8 cellular contexts compared by ENCODE assay signal in the genomic region with DNA sequence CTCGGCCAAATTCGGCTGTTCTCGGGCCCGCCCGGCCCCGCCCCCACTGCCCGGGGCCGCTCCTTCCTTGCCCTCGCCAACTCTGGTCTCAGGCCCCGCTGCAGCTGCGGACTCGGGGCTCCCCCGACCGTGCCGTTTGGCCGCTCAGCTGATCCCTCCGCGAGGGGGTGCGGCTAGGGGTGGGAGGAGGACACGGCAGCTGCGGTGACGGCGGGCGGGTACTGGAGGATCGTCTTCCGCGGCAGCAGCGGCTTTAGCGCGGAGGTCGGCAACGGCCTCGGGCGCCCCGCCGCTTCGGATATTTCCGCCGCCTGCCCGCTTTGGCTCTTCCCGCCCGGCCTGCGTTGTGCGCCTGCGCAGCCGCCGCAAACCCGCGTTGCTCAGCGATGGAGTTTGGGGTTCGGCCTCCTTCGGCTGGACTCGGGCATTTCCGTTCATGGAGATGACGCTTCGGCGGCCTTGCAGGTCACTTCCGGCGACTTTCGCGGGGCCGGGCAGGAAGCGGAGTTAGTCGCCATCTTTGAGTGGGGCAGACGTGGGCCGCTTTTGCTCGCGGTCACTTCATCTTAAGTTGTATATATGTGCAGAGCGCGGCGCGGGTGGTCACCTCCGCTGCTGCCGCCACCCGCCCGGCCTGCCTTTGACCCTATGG. TPM values are rescaled to one million over a fixed set of nuclear protein-coding genes. Genes with fewer than 3 reads are reported as not detected.
DNase-seq lines count a peak whose midpoint lies in the region; ATAC-seq, FAIRE-seq and TF ChIP-seq lines count a peak whose summit lies in the region.

No MANE protein-coding gene starts in this region.

- peak overlapping the region; percentile 99 for H3K27ac Mint-ChIP-seq in activated CD8-positive, alpha-beta T cell treated with anti-CD3 and anti-CD28 coated beads, Interleukin-2, amount 10 ng/mL, durations not matched to agents 7 days and 5 days

- H3K79me2 ChIP-seq in endothelial cell of umbilical vein (ENCODE audit: control insufficient read depth, insufficient read depth, low read length): peaks cover 23% of the 10 kb centered on the region

- BruUV-seq in endothelial cell of umbilical vein (replicated peaks; lab: Mats Ljungman, UMichigan): no TSS peak

- TF ChIP-seq POLR2A in endothelial cell of umbilical vein (IDR thresholded peaks at IDR 0.05; ENCODE audit: low read depth, low read length): no peak

- H3K27ac ChIP-seq in endothelial cell of umbilical vein (ENCODE audit: insufficient read depth, low read depth, low read length) (peak overlapping the region; percentile 83), mucosa of rectum (ENCODE audit: low read depth in 2 of 2, low read length in 2 of 2) (peak overlapping the region; percentile 99 to 100)

- H3K4me1 ChIP-seq in endothelial cell of umbilical vein (ENCODE audit: control insufficient read depth, extremely low read depth, insufficient read depth, low read length): peaks cover 47% of the 10 kb centered on the region
- peaks cover 56 to 58% of the 10 kb centered on the region in 2 donors for H3K4me1 ChIP-seq in mucosa of rectum (ENCODE audit: control insufficient read depth in 2 of 2, insufficient read depth in 2 of 2, low read length in 2 of 2)

- peak; percentile 100 for FAIRE-seq in endothelial cell of umbilical vein (lab: Jason Lieb, UNC)

- POLR2A ChIA-PET in activated CD8-positive, alpha-beta T cell treated with anti-CD3 and anti-CD28 coated beads, Interleukin-2, amount 10 ng/mL, durations not matched to agents 7 days and 5 days (lab: Charles Lee): interaction anchor here (1.0 to 1.4 kb wide), 4 partner anchors 9 to 15 kb away, joined by 3 to 8 read pairs (median 4); partner anchors contain the start of gene TRIM28
- POLR2A ChIA-PET in endothelial cell of umbilical vein (lab: Charles Lee): interaction anchor here (1.4 kb wide), 1 partner anchor 16 kb away, joined by 3 read pairs; no protein-coding TSS in a partner anchor

- H3K4me1 Mint-ChIP-seq in activated CD8-positive, alpha-beta T cell treated with anti-CD3 and anti-CD28 coated beads, Interleukin-2, amount 10 ng/mL, durations not matched to agents 7 days and 5 days (ENCODE audit: low read depth): peaks cover 69% of the 10 kb centered on the region

- H3K9me3 ChIP-seq in endothelial cell of umbilical vein (replicated peaks; ENCODE audit: control insufficient read depth, insufficient read depth, low read length): no peaks in the 10 kb centered on the region
- no peaks in the 10 kb centered on the region for H3K9me3 ChIP-seq in mucosa of rectum (ENCODE audit: control insufficient read depth in 2 of 2, low read length in 2 of 2)

- H3K4me2 ChIP-seq in endothelial cell of umbilical vein (ENCODE audit: insufficient read depth, low read length): peak overlapping the region; percentile 70

- peak overlapping the region; percentile 96 for H3K4me3 Mint-ChIP-seq in activated CD8-positive, alpha-beta T cell treated with anti-CD3 and anti-CD28 coated beads, Interleukin-2, amount 10 ng/mL, durations not matched to agents 7 days and 5 days

- H3K27me3 Mint-ChIP-seq in activated CD8-positive, alpha-beta T cell treated with anti-CD3 and anti-CD28 coated beads, Interleukin-2, amount 10 ng/mL, durations not matched to agents 7 days and 5 days (ENCODE audit: low read depth): no peaks in the 10 kb centered on the region

- H3K36me3 ChIP-seq in endothelial cell of umbilical vein (ENCODE audit: control insufficient read depth in 2 of 2, extremely low read depth in 1 of 2, insufficient read depth in 2 of 2, low read length in 2 of 2) (peaks cover 5 to 10% of the 10 kb centered on the region in 2 experiments), mucosa of rectum (ENCODE audit: control insufficient read depth in 2 of 2, insufficient read depth in 2 of 2, low read length in 2 of 2) (peaks cover 8 to 10% of the 10 kb centered on the region in 2 donors)

- no peak for TF ChIP-seq CTCF in endothelial cell of umbilical vein (IDR thresholded peaks at IDR 0.05; ENCODE audit: extremely low read depth in 1 of 2, insufficient read depth in 1 of 2, low read depth in 1 of 2, low read length in 2 of 2)

- no peaks in the 10 kb centered on the region for H3K9me1 ChIP-seq in endothelial cell of umbilical vein (replicated peaks; ENCODE audit: control insufficient read depth, extremely low read depth, insufficient read depth, low read length)

- peak overlapping the region; percentile 60 for H2AFZ ChIP-seq in endothelial cell of umbilical vein (ENCODE audit: low read depth, low read length)

- CTCF ChIA-PET in activated CD8-positive, alpha-beta T cell treated with anti-CD3 and anti-CD28 coated beads, Interleukin-2, amount 10 ng/mL, durations not matched to agents 7 days and 5 days (lab: Charles Lee): interaction anchor here (1.0 to 5.3 kb wide), 5 partner anchors 9 to 39 kb away, joined by 3 to 27 read pairs (median 4); partner anchors contain the start of gene ZBTB45
- CTCF ChIA-PET in endothelial cell of umbilical vein (lab: Charles Lee): interaction anchor here (0.6 to 2.3 kb wide), 6 partner anchors 15 to 45 kb away, joined by 3 to 14 read pairs (median 4); partner anchors contain the start of genes TRIM28 and ZBTB45

- ATAC-seq in GM19455 (IDR thresholded peaks at IDR 0.05; ENCODE audit: unreplicated experiment): peak; percentile 56
- ATAC-seq in activated CD8-positive, alpha-beta T cell treated with anti-CD3 and anti-CD28 coated beads, Interleukin-2, amount 10 ng/mL, durations not matched to agents 7 days and 5 days: peak; percentile 67

- dilution Hi-C loops in endothelial cell of umbilical vein (cut with MboI; ENCODE audit: extremely low pct_ligation_motif_present, low sequenced_read_pairs): no loop called here

- intact Hi-C loops in endothelial cell of umbilical vein (cut with micrococcal nuclease): loop anchor here (1.0 kb wide), 4 partner anchors 14 to 171 kb away; partner anchors contain the start of genes MZF1, RPS5, TRIM28 and ZBTB45

- no peaks in the 10 kb centered on the region for H4K20me1 ChIP-seq in endothelial cell of umbilical vein (replicated peaks; ENCODE audit: control insufficient read depth, extremely low read depth, insufficient read depth, low read length)

- DNase-seq in Ammon's horn (ENCODE audit: low spot score) (peak; percentile 97), HPDE6-E6E7 (ENCODE audit: extremely low spot score) (peak; percentile 85), endothelial cell of umbilical vein (ENCODE audit: low read depth, low spot score) (peak; percentile 99), NCI-H1417 treated with DMSO at 0.1 percent for 48 hours (lab: John Stamatoyannopoulos, UW) (no peak)
- peak; percentile 100 for DNase-seq in activated CD8-positive, alpha-beta T cell treated with anti-CD3 and anti-CD28 coated beads, Interleukin-2, amount 10 ng/mL, durations not matched to agents 7 days and 5 days
- peak; percentile 99 for DNase-seq in stimulated activated CD8-positive, alpha-beta memory T cell treated with anti-CD3 and anti-CD28 coated beads, Interleukin-7, amount 100 ng/mL, for 1 hour (ENCODE audit: low read depth in 2 of 2)

- H3K9me3 Mint-ChIP-seq in activated CD8-positive, alpha-beta T cell treated with anti-CD3 and anti-CD28 coated beads, Interleukin-2, amount 10 ng/mL, durations not matched to agents 7 days and 5 days (ENCODE audit: insufficient read depth): no peaks in the 10 kb centered on the region

- peak overlapping the region; percentile 93 for H3K9ac ChIP-seq in endothelial cell of umbilical vein (replicated peaks; ENCODE audit: extremely low read depth, insufficient read depth, low read length)
- peak overlapping the region; percentile 88 to 95 for H3K9ac ChIP-seq in mucosa of rectum (ENCODE audit: low read depth in 1 of 2, low read length in 2 of 2)

- H3K4me3 ChIP-seq in endothelial cell of umbilical vein (replicated peaks in 1 of 3; ENCODE audit: insufficient read depth in 1 of 3, low read depth in 1 of 3, low read length in 3 of 3) (peak overlapping the region; percentile 20 to 63 (median 57)), mucosa of rectum (ENCODE audit: low read length in 2 of 2) (peak overlapping the region; percentile 81 to 98)

- peaks cover 56% of the 10 kb centered on the region for H3K36me3 Mint-ChIP-seq in activated CD8-positive, alpha-beta T cell treated with anti-CD3 and anti-CD28 coated beads, Interleukin-2, amount 10 ng/mL, durations not matched to agents 7 days and 5 days (ENCODE audit: low read depth)

- H3K27me3 ChIP-seq in endothelial cell of umbilical vein (ENCODE audit: control insufficient read depth in 2 of 2, insufficient read depth in 2 of 2, low read length in 2 of 2) (peaks cover 9 to 19% of the 10 kb centered on the region in 2 experiments), mucosa of rectum (ENCODE audit: control insufficient read depth in 2 of 2, insufficient read depth in 2 of 2, low read length in 2 of 2) (no peaks in the 10 kb centered on the region)

RNA-seq across cellular contexts. Expression of gene UBE2M, which starts 0.3 kb away (rescaled TPM):
- total RNA-seq in activated CD8-positive, alpha-beta T cell treated with anti-CD3 and anti-CD28 coated beads, Interleukin-2, amount 10 ng/mL, durations not matched to agents 7 days and 5 days: 10 to 100 TPM; 80.7 to 94.1 TPM
- 102 and 106 TPM in 2 replicates for total RNA-seq in endothelial cell of umbilical vein
- 86.6 and 87.8 TPM in 2 replicates for polyA plus RNA-seq in endothelial cell of umbilical vein
- 88.2 and 98.9 TPM in 2 replicates for polyA plus RNA-seq in endothelial cell of umbilical vein (2011; cell fraction: cytosol; rRNA removed)
- 69.9 and 79.3 TPM in 2 replicates for polyA plus RNA-seq in endothelial cell of umbilical vein (2011; cell fraction: nucleus; rRNA removed)
- 94.9 and 96.3 TPM in 2 replicates for polyA plus RNA-seq in endothelial cell of umbilical vein (2012)
- 81.4 and 123 TPM in 2 replicates for polyA minus RNA-seq in endothelial cell of umbilical vein
- polyA minus RNA-seq in endothelial cell of umbilical vein (2011; cell fraction: cytosol; rRNA and poly(A)+ RNA removed): 106 TPM
- polyA minus RNA-seq in endothelial cell of umbilical vein (2011; cell fraction: nucleus; rRNA and poly(A)+ RNA removed): 19.2 and 22.9 TPM in 2 replicates

RNA-seq across cellular contexts. Expression of gene CHMP2A, which starts 3.8 kb away (rescaled TPM):
- 100 to 1,000 TPM; 108 to 114 TPM for total RNA-seq in activated CD8-positive, alpha-beta T cell treated with anti-CD3 and anti-CD28 coated beads, Interleukin-2, amount 10 ng/mL, durations not matched to agents 7 days and 5 days
- total RNA-seq in endothelial cell of umbilical vein: 96.8 and 105 TPM in 2 replicates
- polyA plus RNA-seq in endothelial cell of umbilical vein: 126 and 150 TPM in 2 replicates
- 177 and 193 TPM in 2 replicates for polyA plus RNA-seq in endothelial cell of umbilical vein (2011; cell fraction: cytosol; rRNA removed)
- polyA plus RNA-seq in endothelial cell of umbilical vein (2011; cell fraction: nucleus; rRNA removed): 97.8 and 107 TPM in 2 replicates
- 117 and 164 TPM in 2 replicates for polyA plus RNA-seq in endothelial cell of umbilical vein (2012)
- 114 and 117 TPM in 2 replicates for polyA minus RNA-seq in endothelial cell of umbilical vein
- 73.7 TPM for polyA minus RNA-seq in endothelial cell of umbilical vein (2011; cell fraction: cytosol; rRNA and poly(A)+ RNA removed)
- 19.9 and 22.4 TPM in 2 replicates for polyA minus RNA-seq in endothelial cell of umbilical vein (2011; cell fraction: nucleus; rRNA and poly(A)+ RNA removed)

RNA-seq across cellular contexts. Expression of gene MZF1, which starts 14.4 kb away (rescaled TPM):
- 10 to 100 TPM; 20.0 to 20.6 TPM for total RNA-seq in activated CD8-positive, alpha-beta T cell treated with anti-CD3 and anti-CD28 coated beads, Interleukin-2, amount 10 ng/mL, durations not matched to agents 7 days and 5 days
- 18.8 and 26.4 TPM in 2 replicates for total RNA-seq in endothelial cell of umbilical vein
- 30.8 and 39.1 TPM in 2 replicates for polyA plus RNA-seq in endothelial cell of umbilical vein
- 5.7 and 9.6 TPM in 2 replicates for polyA plus RNA-seq in endothelial cell of umbilical vein (2011; cell fraction: cytosol; rRNA removed)
- polyA plus RNA-seq in endothelial cell of umbilical vein (2011; cell fraction: nucleus; rRNA removed): 132 and 152 TPM in 2 replicates
- polyA plus RNA-seq in endothelial cell of umbilical vein (2012): 10.1 and 10.9 TPM in 2 replicates
- 18.9 and 19.7 TPM in 2 replicates for polyA minus RNA-seq in endothelial cell of umbilical vein
- polyA minus RNA-seq in endothelial cell of umbilical vein (2011; cell fraction: cytosol; rRNA and poly(A)+ RNA removed): 12.1 TPM
- 34.9 and 36.9 TPM in 2 replicates for polyA minus RNA-seq in endothelial cell of umbilical vein (2011; cell fraction: nucleus; rRNA and poly(A)+ RNA removed)

RNA-seq across cellular contexts. Expression of gene TRIM28, which starts 14.9 kb away (rescaled TPM):
- total RNA-seq in activated CD8-positive, alpha-beta T cell treated with anti-CD3 and anti-CD28 coated beads, Interleukin-2, amount 10 ng/mL, durations not matched to agents 7 days and 5 days: 100 to 1,000 TPM; 476 to 528 TPM
- 377 and 429 TPM in 2 replicates for total RNA-seq in endothelial cell of umbilical vein
- polyA plus RNA-seq in endothelial cell of umbilical vein: 521 and 593 TPM in 2 replicates
- polyA plus RNA-seq in endothelial cell of umbilical vein (2011; cell fraction: cytosol; rRNA removed): 366 and 385 TPM in 2 replicates
- 654 and 696 TPM in 2 replicates for polyA plus RNA-seq in endothelial cell of umbilical vein (2011; cell fraction: nucleus; rRNA removed)
- polyA plus RNA-seq in endothelial cell of umbilical vein (2012): 600 and 631 TPM in 2 replicates
- 702 and 1,022 TPM in 2 replicates for polyA minus RNA-seq in endothelial cell of umbilical vein
- polyA minus RNA-seq in endothelial cell of umbilical vein (2011; cell fraction: cytosol; rRNA and poly(A)+ RNA removed): 571 TPM
- 298 and 308 TPM in 2 replicates for polyA minus RNA-seq in endothelial cell of umbilical vein (2011; cell fraction: nucleus; rRNA and poly(A)+ RNA removed)

RNA-seq across cellular contexts. Expression of gene ZBTB45, which starts 39.1 kb away (rescaled TPM):
- total RNA-seq in activated CD8-positive, alpha-beta T cell treated with anti-CD3 and anti-CD28 coated beads, Interleukin-2, amount 10 ng/mL, durations not matched to agents 7 days and 5 days: 10 to 100 TPM; 13.9 to 16.7 TPM
- total RNA-seq in endothelial cell of umbilical vein: 21.8 TPM in 2 replicates
- 17.8 and 25.3 TPM in 2 replicates for polyA plus RNA-seq in endothelial cell of umbilical vein
- 6.6 and 9.8 TPM in 2 replicates for polyA plus RNA-seq in endothelial cell of umbilical vein (2011; cell fraction: cytosol; rRNA removed)
- polyA plus RNA-seq in endothelial cell of umbilical vein (2011; cell fraction: nucleus; rRNA removed): 10.6 and 12.3 TPM in 2 replicates
- 9.5 and 13.9 TPM in 2 replicates for polyA plus RNA-seq in endothelial cell of umbilical vein (2012)
- polyA minus RNA-seq in endothelial cell of umbilical vein: 7.1 and 11.5 TPM in 2 replicates
- polyA minus RNA-seq in endothelial cell of umbilical vein (2011; cell fraction: cytosol; rRNA and poly(A)+ RNA removed): 7.9 TPM
- polyA minus RNA-seq in endothelial cell of umbilical vein (2011; cell fraction: nucleus; rRNA and poly(A)+ RNA removed): 10.5 and 18.6 TPM in 2 replicates
